8 cellular contexts compared by ENCODE assay signal in the genomic region with DNA sequence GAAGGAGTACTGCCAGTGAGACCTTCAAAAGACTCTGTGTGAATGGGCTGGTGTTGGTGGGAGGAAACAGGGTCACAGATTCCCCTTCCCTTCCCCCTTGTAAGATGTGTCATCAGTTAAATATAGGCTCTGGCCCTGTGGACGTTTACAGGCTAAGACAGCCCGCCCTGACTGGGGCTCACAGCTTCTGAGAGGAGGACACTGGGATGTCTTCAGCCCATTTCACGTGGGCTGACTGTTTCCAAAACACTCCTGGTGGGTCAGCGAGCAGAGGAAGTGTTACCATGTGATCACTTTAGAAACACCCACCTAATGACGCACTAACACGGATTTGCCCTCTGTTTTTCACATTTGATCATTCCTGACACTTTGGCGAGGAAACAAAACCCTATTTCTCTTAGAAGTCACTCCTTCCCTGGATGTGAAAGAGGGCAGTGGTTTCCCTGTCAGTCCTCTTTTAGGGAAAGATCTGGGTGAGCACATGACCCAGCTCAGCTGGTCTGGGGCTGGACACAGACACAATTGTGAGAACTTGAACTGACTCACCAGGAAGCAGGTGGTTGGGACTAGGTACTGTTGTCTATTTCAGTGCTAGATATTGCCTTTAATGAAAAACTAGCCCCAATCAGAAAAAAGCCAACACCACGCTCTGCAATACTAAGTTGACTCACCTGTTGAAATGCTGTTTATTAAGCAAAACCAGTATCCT. TPM values are rescaled to one million over a fixed set of nuclear protein-coding genes. Genes with fewer than 3 reads are reported as not detected.
DNase-seq lines count a peak whose midpoint lies in the region; ATAC-seq and TF ChIP-seq lines count a peak whose summit lies in the region.

No MANE protein-coding gene starts in this region.

- DNase-seq in CD1c-positive myeloid dendritic cell (ENCODE audit: extremely low spot score) (peak; percentile 97), IMR-90 (peak; percentile 78), fibroblast of peridontal ligament (ENCODE audit: extremely low read depth) (peak; percentile 57), trophoblast cell (peak; percentile 47 to 53), NCI-H2227 treated with DMSO at 0.1 percent for 48 hours (lab: John Stamatoyannopoulos, UW) (no peak), HUDEP-2 (lab: John Stamatoyannopoulos, UW; ENCODE audit: unreplicated experiment in 76 of 76) (no peak)
- peak in 2 of 3 experiments; percentile 21 to 41 for DNase-seq in activated CD8-positive, alpha-beta memory T cell treated with anti-CD3 and anti-CD28 coated beads for 48 hours (ENCODE audit: low read depth in 2 of 3, low spot score in 2 of 3)

- no peaks in the 10 kb centered on the region for H4K20me1 ChIP-seq in IMR-90 (ENCODE audit: insufficient read depth, low read length)

- H3K9me3 ChIP-seq in IMR-90 (ENCODE audit: control insufficient read depth, insufficient read depth, low read length) (no peaks in the 10 kb centered on the region), trophoblast cell (ENCODE audit: insufficient read depth, low read depth, low read length) (peaks cover 2% of the 10 kb centered on the region)

- POLR2A ChIA-PET in IMR-90 (lab: Charles Lee; ENCODE audit: unreplicated experiment), result no interaction called here

- H2BK12ac ChIP-seq in trophoblast cell (ENCODE audit: low read length), result no peak overlapping the region

- H3K36me3 ChIP-seq in IMR-90 (ENCODE audit: control insufficient read depth, insufficient read depth, low read length), result no peaks in the 10 kb centered on the region
- no peaks in the 10 kb centered on the region for H3K36me3 ChIP-seq in trophoblast cell (ENCODE audit: control insufficient read depth in 1 of 2, insufficient read depth in 2 of 2, low read length in 2 of 2)

- H3K18ac ChIP-seq in IMR-90 (ENCODE audit: low read depth, low read length), result peak overlapping the region; percentile 88; the same call in 1 of the 2 replicates
- no peak overlapping the region for H3K18ac ChIP-seq in trophoblast cell (ENCODE audit: low read length)

- H3K4ac ChIP-seq in IMR-90 (ENCODE audit: low read depth, low read length) (peak overlapping the region; percentile 68), trophoblast cell (ENCODE audit: low read depth, low read length) (no peak overlapping the region)

- H3K27me3 ChIP-seq in IMR-90 (ENCODE audit: control insufficient read depth, insufficient read depth, low read length) (no peaks in the 10 kb centered on the region), trophoblast cell (ENCODE audit: insufficient read depth, low read length) (no peaks in the 10 kb centered on the region)

- peaks cover 0 to 6% of the 10 kb centered on the region in 2 experiments; a peak in 1 of 4 replicates for H3K79me1 ChIP-seq in IMR-90 (ENCODE audit: low read depth in 1 of 2, low read length in 2 of 2)
- no peaks in the 10 kb centered on the region for H3K79me1 ChIP-seq in trophoblast cell (ENCODE audit: low read length)

- peak overlapping the region; percentile 16; the same call in 1 of the 2 replicates for H3K4me2 ChIP-seq in IMR-90 (ENCODE audit: low read depth, low read length)
- H3K4me2 ChIP-seq in trophoblast cell (ENCODE audit: low read length), result no peak overlapping the region

- H3K14ac ChIP-seq in IMR-90 (replicated peaks; ENCODE audit: low read depth, low read length), result peak overlapping the region; percentile 76
- H3K14ac ChIP-seq in trophoblast cell (ENCODE audit: low read length), result no peak overlapping the region

- H2AK9ac ChIP-seq in IMR-90 (replicated peaks; ENCODE audit: low read depth, low read length, poor library complexity), result peak overlapping the region; percentile 70

- ATAC-seq in GM21423 (IDR thresholded peaks at IDR 0.05; ENCODE audit: unreplicated experiment) (peak; percentile 65), IMR-90 (ENCODE audit: low read depth) (peak; percentile 50)

- H2BK20ac ChIP-seq in IMR-90 (ENCODE audit: low read depth, low read length), result peak overlapping the region; percentile 84

- H3K23ac ChIP-seq in IMR-90 (ENCODE audit: low read depth, low read length) (peak overlapping the region; percentile 30; the same call in 1 of the 2 replicates), trophoblast cell (ENCODE audit: low read length) (no peak overlapping the region)

- WGBS in IMR-90 (ENCODE audit: extremely low coverage in 2 of 2, insufficient read length in 1 of 2), 2 experiments, result no CpG with 5 or more reads among the region's 8 CpGs
- WGBS in trophoblast cell (ENCODE audit: extremely low coverage, insufficient coverage, insufficient read length), result no CpG with 5 or more reads among the region's 8 CpGs

- H3K4me3 ChIP-seq in IMR-90 (ENCODE audit: insufficient read depth, low read depth, low read length) (no peak overlapping the region), trophoblast cell (ENCODE audit: low read depth, low read length) (no peak overlapping the region)

- H2AK5ac ChIP-seq in IMR-90 (ENCODE audit: low read depth, low read length) (peak overlapping the region; percentile 91), trophoblast cell (ENCODE audit: low read length) (no peak overlapping the region)

- CTCF ChIA-PET in IMR-90 (lab: Yijun Ruan, JAX), result interaction anchor here (0.6 kb wide), 1 partner anchor 366 kb away, joined by 3 read pairs; no protein-coding TSS in a partner anchor

- H3K9ac ChIP-seq in IMR-90 (ENCODE audit: low read depth, low read length), result no peak overlapping the region
- no peak overlapping the region for H3K9ac ChIP-seq in trophoblast cell (ENCODE audit: low read length)

- H2BK120ac ChIP-seq in IMR-90 (ENCODE audit: low read depth, low read length) (peak overlapping the region; percentile 74), trophoblast cell (ENCODE audit: insufficient read depth, low read length, poor library complexity) (no peak overlapping the region)

- H2BK5ac ChIP-seq in IMR-90 (ENCODE audit: low read depth, low read length, poor library complexity, severe bottlenecking) (peak overlapping the region; percentile 78), trophoblast cell (ENCODE audit: low read depth, low read length, poor library complexity) (no peak overlapping the region)

- dilution Hi-C loops in IMR-90 (cut with HindIII; ENCODE audit: low sequenced_read_pairs, unreplicated experiment), result no loop called here

- intact Hi-C loops in IMR-90 (cut with micrococcal nuclease), result no loop called here

- peak overlapping the region; percentile 52; the same call in 1 of the 2 replicates for H4K5ac ChIP-seq in IMR-90 (ENCODE audit: low read depth, low read length)

- peak overlapping the region; percentile 20 to 85; a peak in 3 of 4 replicates for H4K8ac ChIP-seq in IMR-90 (ENCODE audit: low read depth in 2 of 2, low read length in 2 of 2)
- no peak overlapping the region for H4K8ac ChIP-seq in trophoblast cell (ENCODE audit: low read depth, low read length)

- H3K27ac ChIP-seq in IMR-90 (ENCODE audit: insufficient read depth, low read length) (peak overlapping the region; percentile 30), trophoblast cell (ENCODE audit: low read depth, low read length) (no peak overlapping the region)

- H4K91ac ChIP-seq in IMR-90 (ENCODE audit: insufficient read depth, low read depth, low read length), result peak overlapping the region; percentile 37; the same call in 1 of the 2 replicates
- H4K91ac ChIP-seq in trophoblast cell (ENCODE audit: low read depth, low read length), result no peak overlapping the region

- TF ChIP-seq POLR2A in IMR-90 (IDR thresholded peaks at IDR 0.05; ENCODE audit: low read depth, low read length), result peak; percentile 27; the same call in 1 of the 2 replicates

- no peaks in the 10 kb centered on the region for H3K79me2 ChIP-seq in trophoblast cell (ENCODE audit: control insufficient read depth, insufficient read depth, low read length, poor library complexity)

- no peak for TF ChIP-seq CTCF in IMR-90 (conservative IDR thresholded peaks at IDR 0.05; ENCODE audit: low read depth, low read length)

- H2AFZ ChIP-seq in IMR-90 (replicated peaks; ENCODE audit: low read length, poor library complexity), result peak overlapping the region; percentile 87
- no peak overlapping the region for H2AFZ ChIP-seq in trophoblast cell (ENCODE audit: insufficient read depth, low read length, poor library complexity)

- no peak overlapping the region for H4K12ac ChIP-seq in trophoblast cell (ENCODE audit: low read depth, low read length)

- peaks cover 34% of the 10 kb centered on the region for H3K9me1 ChIP-seq in IMR-90 (ENCODE audit: insufficient read depth, low read length)

- peak overlapping the region; percentile 62; the same call in 2 of the 3 replicates for H2BK15ac ChIP-seq in IMR-90 (ENCODE audit: low read depth, low read length)

- in situ Hi-C loops in IMR-90 (cut with MboI; ENCODE audit: low sequenced_read_pairs), result no loop called here

- TF ChIP-seq RAD21 in IMR-90 (IDR thresholded peaks at IDR 0.05; ENCODE audit: low read length), result no peak

- H3K56ac ChIP-seq in IMR-90 (ENCODE audit: extremely low read depth, insufficient read depth, low read length), result peak overlapping the region; percentile 13; the same call in 1 of the 2 replicates

- H3K4me1 ChIP-seq in IMR-90 (ENCODE audit: control insufficient read depth, insufficient read depth, low read length), result peaks cover 33% of the 10 kb centered on the region
- H3K4me1 ChIP-seq in trophoblast cell (ENCODE audit: control insufficient read depth in 1 of 2, insufficient read depth in 2 of 2, low read length in 2 of 2), result peaks cover 0 to 4% of the 10 kb centered on the region in 2 experiments

- BruUV-seq in IMR-90 (replicated peaks; lab: Mats Ljungman, UMichigan), result no TSS peak

TF ChIP-seq in IMR-90, 13 proteins besides CTCF, POLR2A, EP300 and RAD21 (continues in another document):
- TF ChIP-seq BHLHE40 (IDR thresholded peaks at IDR 0.05; ENCODE audit: low read depth, low read length), result no peak
- TF ChIP-seq FOS (IDR thresholded peaks at IDR 0.05; ENCODE audit: low read depth, low read length), result 0 out of 2 replicates have a peak, but pooled peaks have one; percentile 24
- peak; percentile 7; the same call in 1 of the 2 replicates for TF ChIP-seq SMC3 (IDR thresholded peaks at IDR 0.05; ENCODE audit: low read depth, low read length)
- TF ChIP-seq, protein P1, sequence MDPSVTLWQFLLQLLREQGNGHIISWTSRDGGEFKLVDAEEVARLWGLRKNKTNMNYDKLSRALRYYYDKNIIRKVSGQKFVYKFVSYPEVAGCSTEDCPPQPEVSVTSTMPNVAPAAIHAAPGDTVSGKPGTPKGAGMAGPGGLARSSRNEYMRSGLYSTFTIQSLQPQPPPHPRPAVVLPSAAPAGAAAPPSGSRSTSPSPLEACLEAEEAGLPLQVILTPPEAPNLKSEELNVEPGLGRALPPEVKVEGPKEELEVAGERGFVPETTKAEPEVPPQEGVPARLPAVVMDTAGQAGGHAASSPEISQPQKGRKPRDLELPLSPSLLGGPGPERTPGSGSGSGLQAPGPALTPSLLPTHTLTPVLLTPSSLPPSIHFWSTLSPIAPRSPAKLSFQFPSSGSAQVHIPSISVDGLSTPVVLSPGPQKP (IDR thresholded peaks at IDR 0.05; ENCODE audit: borderline replicate concordance, low read depth, low read length), result no peak

RNA-seq across cellular contexts. Expression of gene BMP10, which starts 38.9 kb away (rescaled TPM):
- not detected in 2 replicates for total RNA-seq in IMR-90 (2012; rRNA removed)
- polyA plus RNA-seq in IMR-90 (2012; rRNA removed), result not detected in 2 replicates
- polyA plus RNA-seq in IMR-90 (2012; cell fraction: cytosol; rRNA removed), result not detected in 2 replicates
- not detected in 2 replicates for polyA plus RNA-seq in IMR-90 (2012; cell fraction: nucleus; rRNA removed; ENCODE audit: low replicate concordance)
- not detected in 2 replicates for polyA plus RNA-seq in trophoblast cell (2013)

Comparison
In these comparisons a context has a peak if more than half of its experiments do, and no peak if none do; other contexts are left out.
1. DNase-seq: peak in CD1c-positive myeloid dendritic cell (single experiment), IMR-90 (single experiment), activated CD8-positive, alpha-beta memory T cell treated with anti-CD3 and anti-CD28 coated beads for 48 hours (2 of 3), fibroblast of peridontal ligament (single experiment) and trophoblast cell (2 of 2); none in NCI-H2227 treated with DMSO at 0.1 percent for 48 hours (single experiment) and HUDEP-2 (0 of 76).